In the genomic region with DNA sequence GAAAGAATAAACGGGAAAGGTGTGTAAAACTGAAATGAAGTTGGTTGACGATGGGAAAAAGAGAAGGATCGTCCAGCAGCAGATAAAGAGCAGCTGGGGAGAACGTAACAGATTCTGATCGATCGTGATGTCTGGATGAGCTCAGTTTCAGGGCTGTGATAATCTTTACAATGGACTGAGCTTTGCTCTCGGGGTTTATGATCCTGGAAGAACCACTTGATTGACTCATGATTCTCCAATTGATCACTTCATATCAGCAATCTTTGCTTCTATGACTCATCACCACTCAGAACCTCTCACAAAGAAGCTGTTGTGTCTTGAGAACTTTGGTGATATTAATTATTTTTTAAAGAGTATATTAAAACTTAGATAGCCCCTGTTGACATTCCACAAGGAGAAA, we compare ENCODE assay signal across 21 cellular contexts.
A peak's percentile ranks its signal among the peaks of the same experiment; 100 is the strongest.
DNase-seq lines count a peak whose midpoint lies in the region; FAIRE-seq and TF ChIP-seq lines count a peak whose summit lies in the region.
"Had no signal": no experiment of that assay in that cellular context is flagged by ENCODE, and none has a peak within 500 bp of the region (broad histone marks: within the 10 kb centered on the region; RNA-seq: fewer than 3 reads in every experiment).

No MANE protein-coding gene starts in this region.

- H3K36me3 ChIP-seq in adipocyte (ENCODE audit: control insufficient read depth, insufficient read depth, low read length, severe bottlenecking) (no peaks in the 10 kb centered on the region), iPS-18a (ENCODE audit: control insufficient read depth, low read depth, low read length) (no peaks in the 10 kb centered on the region)
- H3K36me3 ChIP-seq: BE2C, colonic mucosa, heart left ventricle, lower lobe of right lung, right atrium auricular region had no signal

- H3K9me3 ChIP-seq in adipocyte (ENCODE audit: control insufficient read depth, low read length) (no peaks in the 10 kb centered on the region), iPS-18a (ENCODE audit: control insufficient read depth, low read depth, low read length) (no peaks in the 10 kb centered on the region)
- H3K9me3 ChIP-seq: BE2C, body of pancreas, colonic mucosa, heart left ventricle, lower lobe of right lung, right atrium auricular region had no signal

- H3K4me1 ChIP-seq in adipocyte (ENCODE audit: control insufficient read depth, insufficient read depth, low read length) = peaks cover 47% of the 10 kb centered on the region
- peaks cover 65% of the 10 kb centered on the region for H3K4me1 ChIP-seq in iPS-18a (ENCODE audit: control insufficient read depth, low read depth, low read length)
- H3K4me1 ChIP-seq: colonic mucosa, right atrium auricular region had no signal

- no peak for TF ChIP-seq POLR2A in GM12891 (IDR thresholded peaks at IDR 0.05; ENCODE audit: low read depth, low read length)

- POLR2A ChIA-PET in HEK293T (lab: Yijun Ruan, JAX) = no interaction called here

- H3K27ac ChIP-seq in iPS-18a (ENCODE audit: low read length) = no peak overlapping the region
- H3K27ac ChIP-seq in substantia nigra (ENCODE audit: low read depth, low read length, poor library complexity, severe bottlenecking) = peak overlapping the region; percentile 71
- H3K27ac ChIP-seq: colonic mucosa, heart left ventricle, lower lobe of right lung, right atrium auricular region had no signal

- peak overlapping the region; percentile 73 for H3K4me3 ChIP-seq in adipocyte (ENCODE audit: low read length)
- peak overlapping the region; percentile 56 for H3K4me3 ChIP-seq in iPS-18a (ENCODE audit: low read length)
- H3K4me3 ChIP-seq: body of pancreas, colonic mucosa, lower lobe of right lung, right atrium auricular region had no signal

- H3K9ac ChIP-seq in adipocyte (ENCODE audit: low read length) (peak overlapping the region; percentile 64), iPS-18a (ENCODE audit: low read length) (peak overlapping the region; percentile 59)

- peak; percentile 5 for DNase-seq in DMS53 (lab: John Stamatoyannopoulos, UW)
- no peak for DNase-seq in DMS53 treated with DMSO at 0.1 percent for 48 hours (lab: John Stamatoyannopoulos, UW; ENCODE audit: unreplicated experiment)
- no peak for DNase-seq in adipocyte (ENCODE audit: low read depth)
- DNase-seq in substantia nigra (lab: John Stamatoyannopoulos, UW) = no peak
- no peak for DNase-seq in HEK293T (ENCODE audit: extremely low spot score)
- DNase-seq in NCI-H187 (lab: John Stamatoyannopoulos, UW) = no peak
- DNase-seq in GM12891 (ENCODE audit: insufficient read length, low spot score) = no peak
- DNase-seq: 8988T; activated CD4-positive, alpha-beta T cell treated with anti-CD3 and anti-CD28 coated beads, Interleukin-2, amount 10 ng/mL, durations not matched to agents 7 days and 5 days; BE2C; body of pancreas; colonic mucosa; GOT3; heart left ventricle; lower lobe of right lung; NCI-H2171; NCI-H526 treated with DMSO at 0.1 percent for 48 hours; occipital lobe; T-helper 1 cell had no signal

- H3K27me3 ChIP-seq in adipocyte (replicated peaks; ENCODE audit: control insufficient read depth, insufficient read depth, low read length) = no peaks in the 10 kb centered on the region
- peaks cover 60% of the 10 kb centered on the region for H3K27me3 ChIP-seq in iPS-18a (ENCODE audit: control insufficient read depth, insufficient read depth, low read length)
- H3K27me3 ChIP-seq: BE2C, body of pancreas, colonic mucosa, right atrium auricular region had no signal

- no peak for FAIRE-seq in GM12891 (lab: Jason Lieb, UNC)

- CTCF ChIA-PET in HEK293T (lab: Yijun Ruan, JAX) = interaction anchor here (0.9 kb wide), 1 partner anchor 41 kb away, joined by 3 read pairs; no protein-coding TSS in a partner anchor

TF ChIP-seq in HEK293T, 16 proteins besides CTCF, POLR2A, EP300 and RAD21:
- no peak for TF ChIP-seq BHLHE40 (IDR thresholded peaks at IDR 0.05; ENCODE audit: borderline replicate concordance)
- no peak for TF ChIP-seq TARDBP (IDR thresholded peaks at IDR 0.05)
- TF ChIP-seq, protein P1, sequence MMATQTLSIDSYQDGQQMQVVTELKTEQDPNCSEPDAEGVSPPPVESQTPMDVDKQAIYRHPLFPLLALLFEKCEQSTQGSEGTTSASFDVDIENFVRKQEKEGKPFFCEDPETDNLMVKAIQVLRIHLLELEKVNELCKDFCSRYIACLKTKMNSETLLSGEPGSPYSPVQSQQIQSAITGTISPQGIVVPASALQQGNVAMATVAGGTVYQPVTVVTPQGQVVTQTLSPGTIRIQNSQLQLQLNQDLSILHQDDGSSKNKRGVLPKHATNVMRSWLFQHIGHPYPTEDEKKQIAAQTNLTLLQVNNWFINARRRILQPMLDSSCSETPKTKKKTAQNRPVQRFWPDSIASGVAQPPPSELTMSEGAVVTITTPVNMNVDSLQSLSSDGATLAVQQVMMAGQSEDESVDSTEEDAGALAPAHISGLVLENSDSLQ (IDR thresholded peaks at IDR 0.05) = no peak
- no peak for TF ChIP-seq CTBP1 (IDR thresholded peaks at IDR 0.05; ENCODE audit: borderline replicate concordance)
- TF ChIP-seq FOXM1 (IDR thresholded peaks at IDR 0.05; ENCODE audit: borderline replicate concordance) = no peak
- no peak for TF ChIP-seq L3MBTL2 (conservative IDR thresholded peaks at IDR 0.05)
- TF ChIP-seq ZNF384 (IDR thresholded peaks at IDR 0.05) = no peak
- TF ChIP-seq FOXK2 (IDR thresholded peaks at IDR 0.05) = no peak
- TF ChIP-seq HDGF (IDR thresholded peaks at IDR 0.05; ENCODE audit: borderline replicate concordance) = no peak
- no peak for TF ChIP-seq ELF4 (IDR thresholded peaks at IDR 0.05)
- TF ChIP-seq FOXA1 (IDR thresholded peaks at IDR 0.05) = no peak
- TF ChIP-seq SP1 (IDR thresholded peaks at IDR 0.05) = no peak
- TF ChIP-seq ARNT (IDR thresholded peaks at IDR 0.05) = no peak
- no peak for TF ChIP-seq SUZ12 (IDR thresholded peaks at IDR 0.05)
- no peak for TF ChIP-seq NFRKB (IDR thresholded peaks at IDR 0.05)
- no peak for TF ChIP-seq LEF1 (IDR thresholded peaks at IDR 0.05; ENCODE audit: borderline replicate concordance)

TF ChIP-seq in GM12891, 5 proteins besides CTCF, POLR2A, EP300 and RAD21:
- TF ChIP-seq POU2F2 (IDR thresholded peaks at IDR 0.05; ENCODE audit: low read depth, low read length) (no peak), PAX5 (IDR thresholded peaks at IDR 0.05; ENCODE audit: insufficient read depth, low read length, severe bottlenecking) (no peak), SPI1 (IDR thresholded peaks at IDR 0.05; ENCODE audit: low read depth, low read length) (no peak), POLR2AphosphoS5 (IDR thresholded peaks at IDR 0.05; ENCODE audit: low read depth, low read length) (no peak), TAF1 (IDR thresholded peaks at IDR 0.05; ENCODE audit: low read depth, low read length) (no peak)
